Comparison of ENCODE assay signal across 8 cellular contexts in the genomic region with DNA sequence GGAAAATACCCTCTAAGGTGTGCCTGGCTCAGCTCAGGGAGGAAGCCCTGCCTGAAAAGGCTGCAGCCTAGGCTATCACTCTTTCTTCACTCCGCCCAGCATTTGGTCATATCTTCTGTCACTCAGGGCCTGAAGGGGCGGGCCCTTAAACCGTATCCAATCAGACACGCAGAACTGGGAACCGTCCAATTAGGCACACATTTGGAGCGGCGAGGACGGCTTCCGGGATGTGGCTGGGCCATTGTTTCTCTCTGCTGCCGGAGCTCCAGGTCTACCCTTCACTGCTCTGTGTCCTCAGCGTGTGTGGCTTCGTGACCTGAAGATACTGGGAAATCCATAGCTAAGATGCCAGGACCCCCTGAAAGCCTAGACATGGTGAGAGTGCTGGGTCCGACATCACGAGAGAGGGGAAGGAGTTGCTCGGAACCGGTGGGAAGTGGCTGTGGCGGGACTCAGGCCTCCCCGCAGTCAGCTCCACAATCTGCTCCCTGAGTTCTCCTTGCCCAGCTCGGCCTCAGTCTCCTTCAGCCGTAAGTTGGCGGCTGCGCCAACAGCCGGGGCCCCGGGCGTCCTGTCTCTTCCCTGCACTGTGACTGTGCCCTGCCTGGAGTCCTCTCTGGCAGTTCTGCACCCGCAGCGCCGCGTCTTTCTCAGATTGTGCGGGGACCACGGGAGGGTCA. TPM values are rescaled to one million over a fixed set of nuclear protein-coding genes. Genes with fewer than 3 reads are reported as not detected.
A peak's percentile ranks its signal among the peaks of the same experiment; 100 is the strongest.
DNase-seq lines count a peak whose midpoint lies in the region; ATAC-seq, FAIRE-seq and TF ChIP-seq lines count a peak whose summit lies in the region.

TSS of gene ZNF493 (plus strand) at position 241 of the 680 bp plus-strand sequence. CDS start at position 346, 105 bp downstream.

- peaks cover 24 to 45% (median 38%) of the 10 kb centered on the region in 5 experiments for H3K9me3 Mint-ChIP-seq in brain

- intact Hi-C loops in sciatic nerve (cut with DNase I) = no loop called here

- peaks cover 46% of the 10 kb centered on the region for H3K36me3 Mint-ChIP-seq in brain

- peak within 1 kb of the TSS; percentile 93 to 99 (median 97) for H3K27ac Mint-ChIP-seq in brain

- FAIRE-seq in TTC549 (lab: Jason Lieb, UNC) (peak; percentile 87), urothelium cell line (lab: Jason Lieb, UNC) (no peak)

- H3K4me1 Mint-ChIP-seq in brain = peaks cover 40% of the 10 kb centered on the region

- peak within 1 kb of the TSS; percentile 94 to 99 (median 97) for H3K4me3 Mint-ChIP-seq in brain

- TF ChIP-seq CTCF in brain (conservative IDR thresholded peaks at IDR 0.05) = no peak

- H3K27me3 Mint-ChIP-seq in brain = peaks cover 11% of the 10 kb centered on the region

- ATAC-seq in GM18508 (IDR thresholded peaks at IDR 0.05; ENCODE audit: insufficient read depth, unreplicated experiment) (peak; percentile 100), HG02970 (IDR thresholded peaks at IDR 0.05; ENCODE audit: low FRiP score, unreplicated experiment) (peak; percentile 98), sciatic nerve (peak; percentile 100)

- DNase-seq in NCI-H2029 (lab: John Stamatoyannopoulos, UW) = peak; percentile 98
- DNase-seq in iPS DF 4.7 (ENCODE audit: extremely low read depth, low spot score) = peak; percentile 94
- DNase-seq in sciatic nerve (ENCODE audit: low spot score) = peak; percentile 95
- DNase-seq in urothelium cell line (ENCODE audit: low spot score) = no peak

RNA-seq across cellular contexts. Expression of gene ZNF493, which starts in this region (rescaled TPM):
- polyA plus RNA-seq in brain (ENCODE audit: insufficient read depth, low read depth, low replicate concordance) = 1.8 TPM
- 37.9 TPM for total RNA-seq in sciatic nerve
